Comparison of ENCODE assay signal across 10 cellular contexts in genomic region chr3:125977094-125977493, GRCh38. TPM values are rescaled to one million over a fixed set of nuclear protein-coding genes. Genes with fewer than 3 reads are reported as not detected.
"Had no signal": no experiment of that assay in that cellular context is flagged by ENCODE, and none has a peak within 500 bp of the region (broad histone marks: within the 10 kb centered on the region; RNA-seq: fewer than 3 reads in every experiment).

No MANE protein-coding gene starts in this region.

RNA-seq across cellular contexts. Expression of gene ROPN1B, which starts 8.1 kb away (rescaled TPM):
- total RNA-seq: naive thymus-derived CD8-positive, alpha-beta T cell; natural killer cell treated with Interleukin-12 subunit alpha and Interleukin-12 subunit beta and Interleukin-15 and Interleukin-18, amount 100 ng/mL, for 72 hours; osteoblast; posterior vena cava; pulmonary artery endothelial cell; smooth muscle cell; spleen; transverse colon; upper lobe of right lung had no signal
- polyA plus RNA-seq: naive thymus-derived CD8-positive, alpha-beta T cell; ovary; smooth muscle cell; spleen had no signal
